8 cellular contexts compared by ENCODE assay signal in the genomic region with DNA sequence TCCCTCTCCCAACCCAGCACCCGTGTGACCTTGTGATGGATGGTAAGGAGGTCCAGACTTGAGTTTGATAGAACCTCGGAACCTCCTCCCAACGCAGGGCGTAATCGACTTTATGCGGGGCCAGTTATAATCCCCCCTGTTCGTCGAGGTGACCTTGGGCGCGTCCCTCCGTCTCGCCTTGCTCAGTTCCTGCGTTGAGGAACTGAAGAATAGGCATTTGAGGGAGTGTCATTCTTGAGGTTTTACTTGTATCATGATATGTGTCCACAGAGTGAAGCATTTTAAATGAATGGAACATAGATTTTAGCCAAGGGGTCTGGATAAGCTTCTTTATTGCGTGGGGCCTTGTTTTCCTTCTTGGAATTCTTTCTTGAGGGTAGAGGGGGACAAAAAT. TPM values are rescaled to one million over a fixed set of nuclear protein-coding genes. Genes with fewer than 3 reads are reported as not detected.
DNase-seq lines count a peak whose midpoint lies in the region; ATAC-seq, FAIRE-seq and TF ChIP-seq lines count a peak whose summit lies in the region.

No MANE protein-coding gene starts in this region.

- H3K36me3 Mint-ChIP-seq in activated naive CD8-positive, alpha-beta T cell treated with anti-CD3 and anti-CD28 coated beads, Interleukin-2, amount 10 ng/mL, durations not matched to agents 7 days and 5 days: peaks cover 8% of the 10 kb centered on the region

- under 1% methylated on average over 14 of the region's 14 CpGs for WGBS in liver

- H3K27ac Mint-ChIP-seq in activated naive CD8-positive, alpha-beta T cell treated with anti-CD3 and anti-CD28 coated beads, Interleukin-2, amount 10 ng/mL, durations not matched to agents 7 days and 5 days: peak overlapping the region; percentile 92

- POLR2A ChIA-PET in activated naive CD8-positive, alpha-beta T cell treated with anti-CD3 and anti-CD28 coated beads, Interleukin-2, amount 10 ng/mL, durations not matched to agents 7 days and 5 days (lab: Charles Lee): interaction anchor here (0.9 to 2.3 kb wide), 3 partner anchors 10 to 60 kb away, joined by 3 to 11 read pairs (median 10); a partner anchor contains a TSS

- H3K9ac ChIP-seq in liver (ENCODE audit: low read depth in 1 of 2, low read length in 2 of 2): peak overlapping the region; percentile 87 to 96

- H3K4me3 Mint-ChIP-seq in activated naive CD8-positive, alpha-beta T cell treated with anti-CD3 and anti-CD28 coated beads, Interleukin-2, amount 10 ng/mL, durations not matched to agents 7 days and 5 days: peak overlapping the region; percentile 99

- TF ChIP-seq RAD21 in liver (IDR thresholded peaks at IDR 0.05): no peak

- H3K27ac ChIP-seq in right atrium auricular region: peak overlapping the region; percentile 87 to 88
- peak overlapping the region; percentile 88 to 96 for H3K27ac ChIP-seq in liver (ENCODE audit: low read depth in 1 of 2, low read length in 2 of 2)
- H3K27ac ChIP-seq in upper lobe of right lung: peak overlapping the region; percentile 86

- no peaks in the 10 kb centered on the region for H3K27me3 Mint-ChIP-seq in activated naive CD8-positive, alpha-beta T cell treated with anti-CD3 and anti-CD28 coated beads, Interleukin-2, amount 10 ng/mL, durations not matched to agents 7 days and 5 days

- peaks cover 0 to 14% of the 10 kb centered on the region in 2 donors for H3K4me1 ChIP-seq in right atrium auricular region
- H3K4me1 ChIP-seq in liver (ENCODE audit: control insufficient read depth in 4 of 4, insufficient read depth in 4 of 4, low read length in 3 of 4): peaks cover 0 to 21% (median 11%) of the 10 kb centered on the region in 4 donors
- H3K4me1 ChIP-seq in upper lobe of right lung: peaks cover 13% of the 10 kb centered on the region

- no peak for ATAC-seq in left ventricle myocardium superior
- ATAC-seq in activated naive CD8-positive, alpha-beta T cell treated with anti-CD3 and anti-CD28 coated beads, Interleukin-2, amount 10 ng/mL, durations not matched to agents 7 days and 5 days (ENCODE audit: low read depth): no peak
- no peak for ATAC-seq in upper lobe of right lung

- no peaks in the 10 kb centered on the region for H3K9me3 Mint-ChIP-seq in activated naive CD8-positive, alpha-beta T cell treated with anti-CD3 and anti-CD28 coated beads, Interleukin-2, amount 10 ng/mL, durations not matched to agents 7 days and 5 days

- intact Hi-C loops in left ventricle myocardium superior (cut with micrococcal nuclease): no loop called here
- intact Hi-C loops in upper lobe of right lung (cut with DNase I): no loop called here

- H3K36me3 ChIP-seq in right atrium auricular region: peaks cover 34% of the 10 kb centered on the region
- H3K36me3 ChIP-seq in liver (ENCODE audit: control insufficient read depth in 4 of 4, insufficient read depth in 3 of 4, low read depth in 1 of 4, low read length in 3 of 4): peaks cover 7 to 18% (median 12%) of the 10 kb centered on the region in 4 donors
- H3K36me3 ChIP-seq in upper lobe of right lung: peaks cover 36% of the 10 kb centered on the region

- H3K27me3 ChIP-seq in right atrium auricular region (no peaks in the 10 kb centered on the region), liver (ENCODE audit: control insufficient read depth in 4 of 4, insufficient read depth in 4 of 4, low read length in 3 of 4) (no peaks in the 10 kb centered on the region), upper lobe of right lung (no peaks in the 10 kb centered on the region)

- no peak for TF ChIP-seq CTCF in right atrium auricular region (IDR thresholded peaks at IDR 0.05)
- TF ChIP-seq CTCF in liver (IDR thresholded peaks at IDR 0.05; ENCODE audit: low read depth, low read length, missing input control): no peak
- TF ChIP-seq CTCF in upper lobe of right lung (IDR thresholded peaks at IDR 0.05): no peak

- H3K9me3 ChIP-seq in right atrium auricular region: no peaks in the 10 kb centered on the region
- no peaks in the 10 kb centered on the region for H3K9me3 ChIP-seq in liver (ENCODE audit: control insufficient read depth in 4 of 4, low read length in 3 of 4)
- no peaks in the 10 kb centered on the region for H3K9me3 ChIP-seq in upper lobe of right lung

- H3K4me3 ChIP-seq in right atrium auricular region (peak overlapping the region; percentile 90 to 91), liver (ENCODE audit: low read depth in 1 of 3, low read length in 3 of 3) (peak overlapping the region; percentile 62 to 99 (median 91)), upper lobe of right lung (peak overlapping the region; percentile 96)

- H3K4me1 Mint-ChIP-seq in activated naive CD8-positive, alpha-beta T cell treated with anti-CD3 and anti-CD28 coated beads, Interleukin-2, amount 10 ng/mL, durations not matched to agents 7 days and 5 days: peaks cover 15% of the 10 kb centered on the region

- no peak for FAIRE-seq in RCC 7860 (lab: Jason Lieb, UNC)

- DNase-seq in right atrium auricular region (ENCODE audit: low spot score) (no peak), left ventricle myocardium superior (no peak), upper lobe of right lung (no peak), RCC 7860 (ENCODE audit: low spot score) (no peak), AG08396 (ENCODE audit: low spot score) (no peak), Ammon's horn (ENCODE audit: low spot score) (no peak)
- no peak for DNase-seq in activated naive CD8-positive, alpha-beta T cell treated with anti-CD3 and anti-CD28 coated beads, Interleukin-2, amount 10 ng/mL, durations not matched to agents 7 days and 5 days

TF ChIP-seq in liver, 16 proteins besides CTCF, POLR2A, EP300 and RAD21:
- no peak for TF ChIP-seq RXRA (IDR thresholded peaks at IDR 0.05)
- no peak for TF ChIP-seq FOXA2 (IDR thresholded peaks at IDR 0.05)
- TF ChIP-seq TAF1 (conservative IDR thresholded peaks at IDR 0.05): no peak
- TF ChIP-seq, protein P1, sequence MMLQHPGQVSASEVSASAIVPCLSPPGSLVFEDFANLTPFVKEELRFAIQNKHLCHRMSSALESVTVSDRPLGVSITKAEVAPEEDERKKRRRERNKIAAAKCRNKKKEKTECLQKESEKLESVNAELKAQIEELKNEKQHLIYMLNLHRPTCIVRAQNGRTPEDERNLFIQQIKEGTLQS (IDR thresholded peaks at IDR 0.05): no peak
- no peak for TF ChIP-seq HNF4G (IDR thresholded peaks at IDR 0.05)
- TF ChIP-seq, protein P2, sequence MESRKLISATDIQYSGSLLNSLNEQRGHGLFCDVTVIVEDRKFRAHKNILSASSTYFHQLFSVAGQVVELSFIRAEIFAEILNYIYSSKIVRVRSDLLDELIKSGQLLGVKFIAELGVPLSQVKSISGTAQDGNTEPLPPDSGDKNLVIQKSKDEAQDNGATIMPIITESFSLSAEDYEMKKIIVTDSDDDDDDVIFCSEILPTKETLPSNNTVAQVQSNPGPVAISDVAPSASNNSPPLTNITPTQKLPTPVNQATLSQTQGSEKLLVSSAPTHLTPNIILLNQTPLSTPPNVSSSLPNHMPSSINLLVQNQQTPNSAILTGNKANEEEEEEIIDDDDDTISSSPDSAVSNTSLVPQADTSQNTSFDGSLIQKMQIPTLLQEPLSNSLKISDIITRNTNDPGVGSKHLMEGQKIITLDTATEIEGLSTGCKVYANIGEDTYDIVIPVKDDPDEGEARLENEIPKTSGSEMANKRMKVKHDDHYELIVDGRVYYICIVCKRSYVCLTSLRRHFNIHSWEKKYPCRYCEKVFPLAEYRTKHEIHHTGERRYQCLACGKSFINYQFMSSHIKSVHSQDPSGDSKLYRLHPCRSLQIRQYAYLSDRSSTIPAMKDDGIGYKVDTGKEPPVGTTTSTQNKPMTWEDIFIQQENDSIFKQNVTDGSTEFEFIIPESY (IDR thresholded peaks at IDR 0.05): no peak
- no peak for TF ChIP-seq GABPA (IDR thresholded peaks at IDR 0.05 in 1 of 2, conservative IDR thresholded peaks at IDR 0.05 in 1 of 2)
- no peak for TF ChIP-seq SP1 (IDR thresholded peaks at IDR 0.05)
- TF ChIP-seq HNF4A (conservative IDR thresholded peaks at IDR 0.05): no peak

RNA-seq across cellular contexts. Expression of a gene that starts 0.4 kb away (rescaled TPM):
- total RNA-seq in right atrium auricular region: 10 to 100 TPM; 42.7 to 59.1 TPM
- total RNA-seq in left ventricle myocardium superior: 79.0 TPM
- total RNA-seq in activated naive CD8-positive, alpha-beta T cell treated with anti-CD3 and anti-CD28 coated beads, Interleukin-2, amount 10 ng/mL, durations not matched to agents 7 days and 5 days: 10 to 100 TPM; 34.0 to 39.5 TPM
- 10 to 100 TPM; 21.1 to 43.5 TPM for total RNA-seq in liver
- 10 to 100 TPM; 58.4 to 72.1 TPM for polyA plus RNA-seq in liver
- total RNA-seq in upper lobe of right lung: 33.9 TPM

RNA-seq across cellular contexts. Expression of a gene that starts 9.4 kb away (rescaled TPM):
- total RNA-seq in right atrium auricular region: 10 to 100 TPM; 31.4 to 42.2 TPM
- total RNA-seq in left ventricle myocardium superior: 8.0 TPM
- total RNA-seq in activated naive CD8-positive, alpha-beta T cell treated with anti-CD3 and anti-CD28 coated beads, Interleukin-2, amount 10 ng/mL, durations not matched to agents 7 days and 5 days: not detected
- 1 to 10 TPM in 1 of 2 donors, under 1 TPM in 1; 0.14 to 4.4 TPM for total RNA-seq in liver
- polyA plus RNA-seq in liver: 1 to 10 TPM in 1 of 2 donors, under 1 TPM in 1; 0.47 to 3.9 TPM
- 38.3 TPM for total RNA-seq in upper lobe of right lung

RNA-seq across cellular contexts. Expression of a gene that starts 26.7 kb away (rescaled TPM):
- total RNA-seq in right atrium auricular region (10 to 100 TPM; 22.4 to 26.1 TPM), left ventricle myocardium superior (11.6 TPM), liver (10 to 100 TPM; 18.4 to 26.5 TPM), upper lobe of right lung (61.7 TPM)
- 10 to 100 TPM; 33.7 TPM for total RNA-seq in activated naive CD8-positive, alpha-beta T cell treated with anti-CD3 and anti-CD28 coated beads, Interleukin-2, amount 10 ng/mL, durations not matched to agents 7 days and 5 days
- polyA plus RNA-seq in liver: 10 to 100 TPM; 16.3 to 23.6 TPM

RNA-seq across cellular contexts. Expression of a gene that starts 54.6 kb away (rescaled TPM):
- total RNA-seq in right atrium auricular region (1 to 10 TPM in 1 of 2 donors, not detected in 1; 1.7 TPM), left ventricle myocardium superior (0.40 TPM), liver (10 to 100 TPM; 10.1 to 38.7 TPM), upper lobe of right lung (62.9 TPM)
- total RNA-seq in activated naive CD8-positive, alpha-beta T cell treated with anti-CD3 and anti-CD28 coated beads, Interleukin-2, amount 10 ng/mL, durations not matched to agents 7 days and 5 days: under 1 TPM; 0.82 to 0.83 TPM
- 10 to 100 TPM; 22.2 to 29.0 TPM for polyA plus RNA-seq in liver
